ENCODE assay signal across 8 cellular contexts in the genomic region with DNA sequence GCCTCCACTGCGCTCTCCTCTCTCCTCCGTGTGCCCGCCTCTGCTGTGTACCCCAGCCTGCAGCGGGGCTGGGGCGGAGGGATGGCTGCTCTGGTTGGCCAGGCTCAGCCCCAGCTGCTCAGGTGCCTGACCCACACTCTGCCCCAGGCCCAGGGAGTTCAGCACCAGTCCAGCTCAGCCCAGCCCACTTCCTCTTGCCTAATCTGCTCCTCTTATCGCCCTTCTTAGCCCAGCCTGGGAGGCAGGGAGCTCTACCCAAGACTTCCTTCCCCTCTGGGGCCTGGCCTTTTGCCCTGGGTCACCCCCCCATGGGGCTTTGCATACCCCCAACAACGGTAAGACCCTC. TPM values are rescaled to one million over a fixed set of nuclear protein-coding genes. Genes with fewer than 3 reads are reported as not detected.
DNase-seq lines count a peak whose midpoint lies in the region; ATAC-seq and TF ChIP-seq lines count a peak whose summit lies in the region.

No MANE protein-coding gene starts in this region.

- H3K4me3 ChIP-seq in RWPE2 (ENCODE audit: severe bottlenecking), result no peak overlapping the region
- H3K4me3 ChIP-seq in MG63, result no peak overlapping the region

- H3K36me3 ChIP-seq in RWPE2 (ENCODE audit: low read depth), result no peaks in the 10 kb centered on the region
- H3K36me3 ChIP-seq in MG63, result no peaks in the 10 kb centered on the region

- ATAC-seq in RWPE2 (ENCODE audit: low read depth) (0 out of 3 replicates have a peak, but pooled peaks have one; percentile 17), HG03342 (IDR thresholded peaks at IDR 0.05; ENCODE audit: unreplicated experiment) (no peak), HG02938 (IDR thresholded peaks at IDR 0.05; ENCODE audit: unreplicated experiment) (no peak)
- peak; percentile 46 for ATAC-seq in stimulated activated naive CD8-positive, alpha-beta T cell treated with anti-CD3 and anti-CD28 coated beads, Interleukin-15, amount 100 ng/mL, for 72 hours

- no peaks in the 10 kb centered on the region for H3K9me3 Mint-ChIP-seq in stimulated activated naive CD8-positive, alpha-beta T cell treated with anti-CD3 and anti-CD28 coated beads, Interleukin-15, amount 100 ng/mL, for 72 hours

- no peaks in the 10 kb centered on the region for H3K27me3 ChIP-seq in RWPE2 (ENCODE audit: insufficient read depth, poor library complexity, severe bottlenecking)
- no peaks in the 10 kb centered on the region for H3K27me3 ChIP-seq in MG63

- no peaks in the 10 kb centered on the region for H3K27me3 Mint-ChIP-seq in stimulated activated naive CD8-positive, alpha-beta T cell treated with anti-CD3 and anti-CD28 coated beads, Interleukin-15, amount 100 ng/mL, for 72 hours

- intact Hi-C loops in head of caudate nucleus (cut with DNase I), result no loop called here

- peaks cover 6% of the 10 kb centered on the region for H3K4me1 ChIP-seq in RWPE2 (ENCODE audit: insufficient read depth, poor library complexity, severe bottlenecking)

- TF ChIP-seq CTCF in RWPE2 (IDR thresholded peaks at IDR 0.05; ENCODE audit: poor library complexity, severe bottlenecking), result no peak

- no peak overlapping the region for H3K27ac ChIP-seq in RWPE2 (ENCODE audit: poor library complexity, severe bottlenecking)

- H3K9me3 ChIP-seq in RWPE2 (ENCODE audit: severe bottlenecking) (no peaks in the 10 kb centered on the region), MG63 (no peaks in the 10 kb centered on the region)

- peak overlapping the region; percentile 92 to 99 for H3K4me3 Mint-ChIP-seq in stimulated activated naive CD8-positive, alpha-beta T cell treated with anti-CD3 and anti-CD28 coated beads, Interleukin-15, amount 100 ng/mL, for 72 hours

- H3K27ac Mint-ChIP-seq in stimulated activated naive CD8-positive, alpha-beta T cell treated with anti-CD3 and anti-CD28 coated beads, Interleukin-15, amount 100 ng/mL, for 72 hours, result peak overlapping the region; percentile 95 to 97

- peaks cover 58% of the 10 kb centered on the region for H3K4me1 Mint-ChIP-seq in stimulated activated naive CD8-positive, alpha-beta T cell treated with anti-CD3 and anti-CD28 coated beads, Interleukin-15, amount 100 ng/mL, for 72 hours

- DNase-seq in activated CD4-positive, alpha-beta T cell treated with anti-CD3 and anti-CD28 coated beads for 48 hours, result peak; percentile 39
- DNase-seq in activated CD4-positive, alpha-beta T cell treated with anti-CD3 and anti-CD28 coated beads for 1 hour, result no peak
- DNase-seq in RWPE2 (ENCODE audit: low spot score) (peak; percentile 72), head of caudate nucleus (peak in 22 of 42 donors; percentile 31 to 65 (median 49)), MG63 (no peak)
- peak in 1 of 2 donors; percentile 34 for DNase-seq in stimulated activated naive CD8-positive, alpha-beta T cell treated with anti-CD3 and anti-CD28 coated beads, Interleukin-15, amount 100 ng/mL, for 72 hours

RNA-seq across cellular contexts. Expression of a gene that starts 1.1 kb away (rescaled TPM):
- not detected in 2 replicates for total RNA-seq in MG63 (2014; rRNA removed; shearing (Covaris generic); ENCODE audit: low replicate concordance)

RNA-seq across cellular contexts. Expression of a gene that starts 14.7 kb away (rescaled TPM):
- total RNA-seq in MG63 (2014; rRNA removed; shearing (Covaris generic); ENCODE audit: low replicate concordance), result 8.9 and 9.6 TPM in 2 replicates

RNA-seq across cellular contexts. Expression of a gene that starts 26.0 kb away (rescaled TPM):
- not detected in 2 replicates for total RNA-seq in MG63 (2014; rRNA removed; shearing (Covaris generic); ENCODE audit: low replicate concordance)

RNA-seq across cellular contexts. Expression of a gene that starts 31.9 kb away (rescaled TPM):
- 4.0 and 8.2 TPM in 2 replicates for total RNA-seq in MG63 (2014; rRNA removed; shearing (Covaris generic); ENCODE audit: low replicate concordance)

RNA-seq across cellular contexts. Expression of a gene that starts 42.0 kb away (rescaled TPM):
- total RNA-seq in MG63 (2014; rRNA removed; shearing (Covaris generic); ENCODE audit: low replicate concordance), result not detected in 2 replicates

Comparison
In these comparisons a context has a peak if more than half of its experiments do, and no peak if none do; other contexts are left out.
1. DNase-seq: peak in activated CD4-positive, alpha-beta T cell treated with anti-CD3 and anti-CD28 coated beads for 48 hours (single experiment), RWPE2 (single experiment) and head of caudate nucleus (22 of 42); none in activated CD4-positive, alpha-beta T cell treated with anti-CD3 and anti-CD28 coated beads for 1 hour (single experiment) and MG63 (single experiment).
2. ATAC-seq: peak in RWPE2 (single experiment) and stimulated activated naive CD8-positive, alpha-beta T cell treated with anti-CD3 and anti-CD28 coated beads, Interleukin-15, amount 100 ng/mL, for 72 hours (single experiment); none in HG03342 (single experiment) and HG02938 (single experiment).